ENCODE assay signal across 16 cellular contexts in the genomic region with DNA sequence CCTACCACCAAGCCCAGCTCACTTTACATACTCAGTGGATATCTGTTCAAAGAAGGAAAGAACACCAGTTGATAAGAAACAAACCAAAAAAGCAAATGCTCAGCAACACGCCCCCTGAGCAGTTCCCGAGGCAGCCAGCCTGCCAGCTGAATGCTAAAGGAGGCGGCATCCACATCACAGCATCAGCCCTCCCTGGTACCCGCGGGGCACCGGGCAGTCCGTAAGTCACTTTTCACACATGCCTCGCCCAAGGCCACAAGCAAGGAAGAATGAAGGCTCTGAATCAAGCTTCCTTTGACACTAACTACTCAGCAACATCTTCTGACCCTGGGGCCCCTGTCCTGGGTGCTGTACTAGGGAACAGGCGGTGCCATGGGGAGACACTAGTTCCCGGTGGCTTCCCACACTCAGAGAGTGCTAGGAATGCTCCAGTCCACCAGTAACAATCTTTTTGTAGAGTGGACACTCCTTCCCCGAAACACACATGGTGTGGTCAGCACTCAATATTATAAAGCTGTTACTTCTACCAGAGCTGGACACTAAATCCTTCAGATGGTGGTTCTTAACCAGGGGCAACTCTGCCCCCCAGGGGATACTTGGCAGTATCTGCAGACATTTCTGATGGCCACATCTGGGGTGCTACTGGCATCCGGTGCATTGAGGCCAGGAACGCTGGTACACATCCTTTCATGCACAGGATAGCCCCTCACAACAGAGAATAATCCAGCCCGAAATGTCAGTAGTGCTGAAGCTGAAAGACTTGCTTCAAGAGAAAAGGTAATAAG.
DNase-seq lines count a peak whose midpoint lies in the region; ATAC-seq and TF ChIP-seq lines count a peak whose summit lies in the region.
"Had no signal": no experiment of that assay in that cellular context is flagged by ENCODE, and none has a peak within 500 bp of the region (broad histone marks: within the 10 kb centered on the region; RNA-seq: fewer than 3 reads in every experiment).

No MANE protein-coding gene starts in this region.

- DNase-seq in CD14-positive monocyte (ENCODE audit: low spot score) (peak; percentile 5), GM20000 (ENCODE audit: low spot score) (peak; percentile 8), immature natural killer cell (peak; percentile 63 to 73 (median 69)), NCI-H1436 treated with DMSO at 0.1 percent for 48 hours (lab: John Stamatoyannopoulos, UW) (no peak), cardiac septum (ENCODE audit: low spot score) (no peak)
- peak; percentile 52 for DNase-seq in activated CD4-positive, alpha-beta memory T cell treated with anti-CD3 and anti-CD28 coated beads for 36 hours
- DNase-seq in stimulated activated CD4-positive, alpha-beta T cell treated with anti-CD3 and anti-CD28 coated beads, Interleukin-4, amount 100 ng/mL, for 4 hours = no peak
- DNase-seq: activated CD4-positive, alpha-beta T cell treated with anti-CD3 and anti-CD28 coated beads for 1 hour; DMS79 treated with DMSO at 0.1 percent for 48 hours; left cardiac atrium; NCI-H1092; NCI-H226; stimulated activated CD4-positive, alpha-beta T cell treated with anti-CD3 and anti-CD28 coated beads, Interleukin-15, amount 100 ng/mL, for 24 hours; tibial artery had no signal

- H3K36me3 Mint-ChIP-seq in CD14-positive monocyte (no peaks in the 10 kb centered on the region), immature natural killer cell (peaks cover 15 to 39% (median 17%) of the 10 kb centered on the region in 3 donors)
- peaks cover 54% of the 10 kb centered on the region for H3K36me3 Mint-ChIP-seq in activated CD4-positive, alpha-beta memory T cell treated with anti-CD3 and anti-CD28 coated beads for 36 hours

- H3K27ac Mint-ChIP-seq in CD14-positive monocyte (peak overlapping the region in 2 of 7 donors; percentile 1 to 61), immature natural killer cell (peak overlapping the region; percentile 95 to 100 (median 98))
- peak overlapping the region; percentile 76 for H3K27ac Mint-ChIP-seq in activated CD4-positive, alpha-beta memory T cell treated with anti-CD3 and anti-CD28 coated beads for 36 hours

- H3K4me3 Mint-ChIP-seq in CD14-positive monocyte = no peak overlapping the region
- peak overlapping the region; percentile 44 for H3K4me3 Mint-ChIP-seq in activated CD4-positive, alpha-beta memory T cell treated with anti-CD3 and anti-CD28 coated beads for 36 hours
- peak overlapping the region; percentile 68 to 88 (median 73) for H3K4me3 Mint-ChIP-seq in immature natural killer cell

- POLR2A ChIA-PET in activated CD4-positive, alpha-beta memory T cell treated with anti-CD3 and anti-CD28 coated beads for 36 hours (lab: Charles Lee) = interaction anchor here (0.6 to 3.4 kb wide), 3 partner anchors 12 to 125 kb away, joined by 3 to 22 read pairs (median 3); partner anchors contain the start of gene NFATC2

- H3K27me3 Mint-ChIP-seq in CD14-positive monocyte (ENCODE audit: low read depth in 3 of 3) = peaks cover 0 to 6% (median 0%) of the 10 kb centered on the region in 3 donors
- no peaks in the 10 kb centered on the region for H3K27me3 Mint-ChIP-seq in activated CD4-positive, alpha-beta memory T cell treated with anti-CD3 and anti-CD28 coated beads for 36 hours
- peaks cover 9 to 31% (median 24%) of the 10 kb centered on the region in 3 donors for H3K27me3 Mint-ChIP-seq in immature natural killer cell (ENCODE audit: low read depth in 3 of 3)

- no peaks in the 10 kb centered on the region for H3K9me3 Mint-ChIP-seq in CD14-positive monocyte
- H3K9me3 Mint-ChIP-seq in activated CD4-positive, alpha-beta memory T cell treated with anti-CD3 and anti-CD28 coated beads for 36 hours = no peaks in the 10 kb centered on the region
- no peaks in the 10 kb centered on the region for H3K9me3 Mint-ChIP-seq in immature natural killer cell

- no peak for TF ChIP-seq CTCF in CD14-positive monocyte (IDR thresholded peaks at IDR 0.05)
- TF ChIP-seq CTCF in GM20000 (IDR thresholded peaks at IDR 0.05; ENCODE audit: extremely low read depth, missing control alignments) = no peak

- peaks cover 9% of the 10 kb centered on the region for H3K4me1 Mint-ChIP-seq in CD14-positive monocyte
- H3K4me1 Mint-ChIP-seq in activated CD4-positive, alpha-beta memory T cell treated with anti-CD3 and anti-CD28 coated beads for 36 hours (ENCODE audit: low read depth) = peaks cover 88% of the 10 kb centered on the region
- H3K4me1 Mint-ChIP-seq in immature natural killer cell = peaks cover 67 to 97% of the 10 kb centered on the region in 2 donors

- intact Hi-C loops in CD14-positive monocyte (cut with micrococcal nuclease) = no loop called here
- intact Hi-C loops in activated CD4-positive, alpha-beta memory T cell treated with anti-CD3 and anti-CD28 coated beads for 36 hours (cut with micrococcal nuclease) = no loop called here
- intact Hi-C loops in cardiac septum (cut with DNase I) = no loop called here

- CTCF ChIA-PET in activated CD4-positive, alpha-beta memory T cell treated with anti-CD3 and anti-CD28 coated beads for 36 hours (lab: Charles Lee) = interaction anchor here (0.7 to 2.0 kb wide), 8 partner anchors 14 to 208 kb away, joined by 3 to 13 read pairs (median 3); no protein-coding TSS in a partner anchor

- ATAC-seq in HG02840 (IDR thresholded peaks at IDR 0.05; ENCODE audit: low FRiP score, unreplicated experiment) = no peak
- ATAC-seq: left cardiac atrium, Panc1 had no signal

Comparison
In these comparisons a context has a peak if more than half of its experiments do, and no peak if none do; other contexts are left out.
1. DNase-seq: peak in CD14-positive monocyte (single experiment), GM20000 (single experiment), activated CD4-positive, alpha-beta memory T cell treated with anti-CD3 and anti-CD28 coated beads for 36 hours (single experiment) and immature natural killer cell (3 of 3); none in NCI-H1436 treated with DMSO at 0.1 percent for 48 hours (single experiment), stimulated activated CD4-positive, alpha-beta T cell treated with anti-CD3 and anti-CD28 coated beads, Interleukin-4, amount 100 ng/mL, for 4 hours (0 of 2) and cardiac septum (single experiment).
2. H3K4me3 Mint-ChIP-seq: peak in activated CD4-positive, alpha-beta memory T cell treated with anti-CD3 and anti-CD28 coated beads for 36 hours (single experiment) and immature natural killer cell (5 of 5); none in CD14-positive monocyte (0 of 2).